Comparison of ENCODE assay signal across 9 cellular contexts in genomic region chr17:66716236-66717026, GRCh38.
DNase-seq lines count a peak whose midpoint lies in the region; TF ChIP-seq lines count a peak whose summit lies in the region.
"Had no signal": no experiment of that assay in that cellular context is flagged by ENCODE, and none has a peak within 500 bp of the region (broad histone marks: within the 10 kb centered on the region; RNA-seq: fewer than 3 reads in every experiment).

No MANE protein-coding gene starts in this region.

- H3K36me3 Mint-ChIP-seq in activated CD4-positive, alpha-beta T cell treated with anti-CD3 and anti-CD28 coated beads, Interleukin-2, amount 10 ng/mL, durations not matched to agents 7 days and 5 days (ENCODE audit: low read depth): peaks cover 21% of the 10 kb centered on the region
- H3K36me3 Mint-ChIP-seq: natural killer cell had no signal

- intact Hi-C loops in dorsolateral prefrontal cortex (cut with DNase I) (loop anchor here (2.0 to 10.0 kb wide), 4 partner anchors 190 to 441 kb away; no protein-coding TSS in a partner anchor), posterior cingulate gyrus (cut with DNase I) (no loop called here)

- no peak overlapping the region for H3K27ac Mint-ChIP-seq in activated CD4-positive, alpha-beta T cell treated with anti-CD3 and anti-CD28 coated beads, Interleukin-2, amount 10 ng/mL, durations not matched to agents 7 days and 5 days
- H3K27ac Mint-ChIP-seq: natural killer cell had no signal

- no peaks in the 10 kb centered on the region for H3K36me3 ChIP-seq in brain microvascular endothelial cell (replicated peaks)

- H3K27me3 ChIP-seq in dorsolateral prefrontal cortex (no peaks in the 10 kb centered on the region), brain microvascular endothelial cell (replicated peaks) (no peaks in the 10 kb centered on the region)

- DNase-seq in NCI-H2171 treated with DMSO at 0.1 percent for 48 hours (lab: John Stamatoyannopoulos, UW) (peak; percentile 26), NCI-H2171 (lab: John Stamatoyannopoulos, UW) (no peak), NCI-H345 treated with DMSO at 0.1 percent for 48 hours (lab: John Stamatoyannopoulos, UW; ENCODE audit: unreplicated experiment) (peak; percentile 41), dorsolateral prefrontal cortex (peak in 6 of 10 donors; percentile 41 to 70 (median 65)), posterior cingulate gyrus (peak in 8 of 10 donors; percentile 36 to 93 (median 58)), brain microvascular endothelial cell (no peak), NCI-H510A treated with DMSO at 0.1 percent for 48 hours (lab: John Stamatoyannopoulos, UW) (no peak)
- no peak for DNase-seq in activated CD4-positive, alpha-beta T cell treated with anti-CD3 and anti-CD28 coated beads, Interleukin-2, amount 10 ng/mL, durations not matched to agents 7 days and 5 days
- DNase-seq: natural killer cell had no signal

- H3K27ac ChIP-seq in dorsolateral prefrontal cortex (peak overlapping the region in 57 of 59 donors; percentile 3 to 96 (median 78)), brain microvascular endothelial cell (no peak overlapping the region)

- H3K4me3 Mint-ChIP-seq in activated CD4-positive, alpha-beta T cell treated with anti-CD3 and anti-CD28 coated beads, Interleukin-2, amount 10 ng/mL, durations not matched to agents 7 days and 5 days: no peak overlapping the region
- H3K4me3 Mint-ChIP-seq: natural killer cell had no signal

- CTCF ChIA-PET in activated CD4-positive, alpha-beta T cell treated with anti-CD3 and anti-CD28 coated beads, Interleukin-2, amount 10 ng/mL, durations not matched to agents 7 days and 5 days (lab: Charles Lee): interaction anchor here (0.6 kb wide), 1 partner anchor 9 kb away, joined by 4 read pairs; no protein-coding TSS in a partner anchor

- H3K27me3 Mint-ChIP-seq in activated CD4-positive, alpha-beta T cell treated with anti-CD3 and anti-CD28 coated beads, Interleukin-2, amount 10 ng/mL, durations not matched to agents 7 days and 5 days: no peaks in the 10 kb centered on the region

- H3K4me3 ChIP-seq in dorsolateral prefrontal cortex: no peak overlapping the region
- no peak overlapping the region for H3K4me3 ChIP-seq in brain microvascular endothelial cell (ENCODE audit: low read depth, low read length)

- TF ChIP-seq CTCF in dorsolateral prefrontal cortex (IDR thresholded peaks at IDR 0.05 in 54 of 56, conservative IDR thresholded peaks at IDR 0.05 in 2 of 56; ENCODE audit: low read depth in 1 of 56, partially characterized antibody in 56 of 56) (peak in 2 of 56 donors; percentile 6 to 10), brain microvascular endothelial cell (IDR thresholded peaks at IDR 0.05; ENCODE audit: low read depth, low read length, missing control alignments) (no peak)

- peaks cover 32% of the 10 kb centered on the region for H3K4me1 Mint-ChIP-seq in activated CD4-positive, alpha-beta T cell treated with anti-CD3 and anti-CD28 coated beads, Interleukin-2, amount 10 ng/mL, durations not matched to agents 7 days and 5 days

- no peaks in the 10 kb centered on the region for H3K9me3 Mint-ChIP-seq in activated CD4-positive, alpha-beta T cell treated with anti-CD3 and anti-CD28 coated beads, Interleukin-2, amount 10 ng/mL, durations not matched to agents 7 days and 5 days
- H3K9me3 Mint-ChIP-seq: natural killer cell had no signal

- in situ Hi-C loops in brain microvascular endothelial cell (cut with HindIII; ENCODE audit: low pct_ligation_motif_present, low sequenced_read_pairs): loop anchor here (25.0 kb wide), 1 partner anchor 196 kb away; no protein-coding TSS in a partner anchor

- POLR2A ChIA-PET in activated CD4-positive, alpha-beta T cell treated with anti-CD3 and anti-CD28 coated beads, Interleukin-2, amount 10 ng/mL, durations not matched to agents 7 days and 5 days (lab: Charles Lee): no interaction called here

Comparison
In these comparisons a context has a peak if more than half of its experiments do, and no peak if none do; other contexts are left out.
1. DNase-seq: peak in NCI-H2171 treated with DMSO at 0.1 percent for 48 hours (single experiment), NCI-H345 treated with DMSO at 0.1 percent for 48 hours (single experiment), dorsolateral prefrontal cortex (6 of 10) and posterior cingulate gyrus (8 of 10); none in NCI-H2171 (single experiment), brain microvascular endothelial cell (single experiment), NCI-H510A treated with DMSO at 0.1 percent for 48 hours (single experiment) and activated CD4-positive, alpha-beta T cell treated with anti-CD3 and anti-CD28 coated beads, Interleukin-2, amount 10 ng/mL, durations not matched to agents 7 days and 5 days (single experiment).